In the genomic region with DNA sequence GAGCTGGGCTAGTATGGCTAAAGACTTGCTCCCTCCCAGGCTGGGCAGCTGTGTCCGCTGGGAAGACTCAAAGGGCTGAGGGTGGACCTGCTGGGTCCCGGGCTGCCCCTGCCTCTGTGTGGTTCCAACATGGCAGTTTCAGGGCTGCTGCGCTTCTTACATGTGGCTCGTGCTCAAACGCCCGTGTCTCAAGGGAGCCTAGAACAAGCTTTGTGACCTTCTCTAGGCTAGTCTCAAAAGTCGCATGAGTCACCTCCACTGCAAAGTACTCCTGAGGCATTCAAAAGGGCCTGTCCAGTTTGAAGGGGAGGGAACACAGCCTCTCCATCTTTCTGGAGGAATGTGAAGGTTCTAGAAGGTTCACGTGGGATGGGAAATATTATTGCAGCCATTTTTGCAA, we compare ENCODE assay signal across 22 cellular contexts. TPM values are rescaled to one million over a fixed set of nuclear protein-coding genes. Genes with fewer than 3 reads are reported as not detected.
DNase-seq lines count a peak whose midpoint lies in the region; ATAC-seq and TF ChIP-seq lines count a peak whose summit lies in the region.
"Had no signal": no experiment of that assay in that cellular context is flagged by ENCODE, and none has a peak within 500 bp of the region (broad histone marks: within the 10 kb centered on the region; RNA-seq: fewer than 3 reads in every experiment).

No MANE protein-coding gene starts in this region.

- 60 to 82% (median 72%) methylated on average over 2 to 8 of the region's 8 CpGs for WGBS in adrenal gland, 4 donors
- WGBS in spleen, 5 donors, result 86 to 94% (median 90%) methylated on average over 8 of the region's 8 CpGs

- no peak for TF ChIP-seq CTCF in adrenal gland (IDR thresholded peaks at IDR 0.05)
- TF ChIP-seq CTCF in lower lobe of right lung (IDR thresholded peaks at IDR 0.05), result no peak
- no peak for TF ChIP-seq CTCF in spleen (IDR thresholded peaks at IDR 0.05 in 8 of 11, conservative IDR thresholded peaks at IDR 0.05 in 3 of 11)

- H3K4me1 ChIP-seq in adrenal gland (replicated peaks in 1 of 2), result no peaks in the 10 kb centered on the region
- no peaks in the 10 kb centered on the region for H3K4me1 ChIP-seq in lower lobe of right lung
- no peaks in the 10 kb centered on the region for H3K4me1 ChIP-seq in spleen
- H3K4me1 ChIP-seq: HAP-1 had no signal

- DNase-seq in DMS53 (lab: John Stamatoyannopoulos, UW) (peak; percentile 36), DMS53 treated with DMSO at 0.1 percent for 48 hours (lab: John Stamatoyannopoulos, UW; ENCODE audit: unreplicated experiment) (no peak), adrenal gland (peak in 4 of 7 donors; percentile 18 to 37 (median 34)), lower lobe of right lung (peak; percentile 50), immature natural killer cell (no peak), substantia nigra (lab: John Stamatoyannopoulos, UW) (no peak), spleen (no peak)
- DNase-seq: AML-193, DMS79 treated with DMSO at 0.1 percent for 48 hours, KBM-7, NCI-H1092, NCI-H1694, NCI-H2107, NCI-H510A, NCI-H748 treated with DMSO at 0.1 percent for 48 hours, SHP77 had no signal

- H3K9me3 ChIP-seq in adrenal gland (replicated peaks in 1 of 3) (no peaks in the 10 kb centered on the region), lower lobe of right lung (no peaks in the 10 kb centered on the region), spleen (no peaks in the 10 kb centered on the region)
- H3K9me3 ChIP-seq: HAP-1 had no signal

- no peaks in the 10 kb centered on the region for H3K9me3 Mint-ChIP-seq in stimulated activated memory B cell treated with anti-CD40 and anti-IgM and Interleukin-4, amounts not matched to agents 10 μg/mL and 1 μg/mL and 100 μg/mL, for 72 hours
- no peaks in the 10 kb centered on the region for H3K9me3 Mint-ChIP-seq in immature natural killer cell

- H3K4me3 ChIP-seq in adrenal gland (no peak overlapping the region), lower lobe of right lung (no peak overlapping the region), spleen (no peak overlapping the region)
- H3K4me3 ChIP-seq: HAP-1, SK-N-MC had no signal

- intact Hi-C loops in adrenal gland (cut with DNase I) (no loop called here), lower lobe of right lung (cut with DNase I) (no loop called here), spleen (cut with DNase I; ENCODE audit: low total_unique reads) (no loop called here)

- peak; percentile 81 to 91 for ATAC-seq in lower lobe of right lung
- ATAC-seq in stimulated activated memory B cell treated with anti-CD40 and anti-IgM and Interleukin-4, amounts not matched to agents 10 μg/mL and 1 μg/mL and 100 μg/mL, for 72 hours, result peak; percentile 62

- TF ChIP-seq POLR2A in adrenal gland (IDR thresholded peaks at IDR 0.05) (no peak), spleen (IDR thresholded peaks at IDR 0.05) (no peak)

- H3K27ac ChIP-seq in adrenal gland (no peak overlapping the region), lower lobe of right lung (peak overlapping the region; percentile 54), substantia nigra (ENCODE audit: low read depth, low read length, poor library complexity, severe bottlenecking) (no peak overlapping the region), spleen (no peak overlapping the region)
- H3K27ac ChIP-seq: 22Rv1, C4-2B, SK-N-MC had no signal

- peaks cover 9% of the 10 kb centered on the region for H3K27me3 Mint-ChIP-seq in stimulated activated memory B cell treated with anti-CD40 and anti-IgM and Interleukin-4, amounts not matched to agents 10 μg/mL and 1 μg/mL and 100 μg/mL, for 72 hours
- peaks cover 0 to 3% (median 2%) of the 10 kb centered on the region in 3 donors for H3K27me3 Mint-ChIP-seq in immature natural killer cell (ENCODE audit: low read depth in 3 of 3)

- H3K36me3 ChIP-seq in adrenal gland (replicated peaks in 1 of 2) (no peaks in the 10 kb centered on the region), lower lobe of right lung (no peaks in the 10 kb centered on the region), spleen (no peaks in the 10 kb centered on the region)
- H3K36me3 ChIP-seq: HAP-1 had no signal

- no peaks in the 10 kb centered on the region for H3K27me3 ChIP-seq in adrenal gland
- no peaks in the 10 kb centered on the region for H3K27me3 ChIP-seq in lower lobe of right lung (ENCODE audit: low read depth)
- H3K27me3 ChIP-seq in spleen (replicated peaks in 1 of 7), result no peaks in the 10 kb centered on the region

- no peak overlapping the region for H3K4me3 Mint-ChIP-seq in stimulated activated memory B cell treated with anti-CD40 and anti-IgM and Interleukin-4, amounts not matched to agents 10 μg/mL and 1 μg/mL and 100 μg/mL, for 72 hours
- no peak overlapping the region for H3K4me3 Mint-ChIP-seq in immature natural killer cell

- no peak overlapping the region for H3K27ac Mint-ChIP-seq in stimulated activated memory B cell treated with anti-CD40 and anti-IgM and Interleukin-4, amounts not matched to agents 10 μg/mL and 1 μg/mL and 100 μg/mL, for 72 hours
- H3K27ac Mint-ChIP-seq in immature natural killer cell, result no peak overlapping the region

- H3K36me3 Mint-ChIP-seq in stimulated activated memory B cell treated with anti-CD40 and anti-IgM and Interleukin-4, amounts not matched to agents 10 μg/mL and 1 μg/mL and 100 μg/mL, for 72 hours, result no peaks in the 10 kb centered on the region
- H3K36me3 Mint-ChIP-seq in immature natural killer cell, result no peaks in the 10 kb centered on the region

- no peaks in the 10 kb centered on the region for H3K4me1 Mint-ChIP-seq in stimulated activated memory B cell treated with anti-CD40 and anti-IgM and Interleukin-4, amounts not matched to agents 10 μg/mL and 1 μg/mL and 100 μg/mL, for 72 hours
- H3K4me1 Mint-ChIP-seq in immature natural killer cell, result no peaks in the 10 kb centered on the region

RNA-seq across cellular contexts. Expression of gene RAB31, which starts 44.7 kb away (rescaled TPM):
- total RNA-seq in adrenal gland (100 to 1,000 TPM; 102 to 365 (median 161) TPM), lower lobe of right lung (110 TPM), spleen (100 to 1,000 TPM in 1 of 7 donors, 10 to 100 TPM in 6; 51.7 to 112 (median 83.1) TPM)
- polyA plus RNA-seq in adrenal gland (100 to 1,000 TPM in 1 of 3 donors, 10 to 100 TPM in 2; 46.6 to 130 (median 57.0) TPM), immature natural killer cell (10 to 100 TPM in 2 of 3 donors, 1 to 10 TPM in 1; 5.3 to 28.0 (median 19.3) TPM), spleen (10 to 100 TPM; 12.3 to 22.9 (median 15.6) TPM)
- total RNA-seq: OCI-LY7 had no signal

RNA-seq across cellular contexts. Expression of gene PPP4R1, which starts 49.0 kb away (rescaled TPM):
- 100 to 1,000 TPM in 1 of 8 donors, 10 to 100 TPM in 7; 22.8 to 104 (median 66.2) TPM for total RNA-seq in adrenal gland
- polyA plus RNA-seq in adrenal gland, result 10 to 100 TPM; 25.7 to 56.4 (median 36.1) TPM
- total RNA-seq in lower lobe of right lung, result 114 TPM
- 10 to 100 TPM; 12.0 to 17.0 (median 14.3) TPM for polyA plus RNA-seq in immature natural killer cell
- total RNA-seq in spleen, result 100 to 1,000 TPM in 2 of 7 donors, 10 to 100 TPM in 5; 76.8 to 135 (median 86.7) TPM
- polyA plus RNA-seq in spleen, result 10 to 100 TPM; 11.3 to 22.2 (median 15.0) TPM

Comparison
In these comparisons a context has a peak if more than half of its experiments do, and no peak if none do; other contexts are left out.
1. DNase-seq: peak in DMS53 (single experiment), adrenal gland (4 of 7) and lower lobe of right lung (single experiment); none in DMS53 treated with DMSO at 0.1 percent for 48 hours (single experiment), immature natural killer cell (0 of 3), substantia nigra (0 of 49) and spleen (single experiment).